Comparison of ENCODE assay signal across 23 cellular contexts in genomic region chr17:44906987-44907681, GRCh38. TPM values are rescaled to one million over a fixed set of nuclear protein-coding genes. Genes with fewer than 3 reads are reported as not detected.
A peak's percentile ranks its signal among the peaks of the same experiment; 100 is the strongest.
DNase-seq lines count a peak whose midpoint lies in the region; ATAC-seq and TF ChIP-seq lines count a peak whose summit lies in the region.
"Had no signal": no experiment of that assay in that cellular context is flagged by ENCODE, and none has a peak within 500 bp of the region (broad histone marks: within the 10 kb centered on the region; RNA-seq: fewer than 3 reads in every experiment).

No MANE protein-coding gene starts in this region.

- H3K27ac ChIP-seq in PC-9: peak overlapping the region; percentile 86; the same call in 1 of the 2 replicates
- no peak overlapping the region for H3K27ac ChIP-seq in brain microvascular endothelial cell
- H3K27ac ChIP-seq: breast epithelium, coronary artery, right atrium auricular region, upper lobe of right lung had no signal

- CTCF ChIA-PET in PC-9 (lab: Charles Lee): no interaction called here

- H2AFZ ChIP-seq in PC-9: no peak overlapping the region

- TF ChIP-seq CTCF in PC-9 (conservative IDR thresholded peaks at IDR 0.05) (no peak), brain microvascular endothelial cell (IDR thresholded peaks at IDR 0.05; ENCODE audit: low read depth, low read length, missing control alignments) (no peak), osteocyte (IDR thresholded peaks at IDR 0.05) (no peak)

- H3K27ac Mint-ChIP-seq in osteocyte (ENCODE audit: unreplicated experiment): peak overlapping the region; percentile 66
- H3K27ac Mint-ChIP-seq in T-helper 2 cell treated with Interferon-gamma antibody and Interleukin-4, amounts not matched to agents 5 μg/mL and 100 μg/mL, for 36 hours: no peak overlapping the region
- H3K27ac Mint-ChIP-seq: activated CD4-positive, alpha-beta memory T cell treated with anti-CD3 and anti-CD28 coated beads for 36 hours; naive thymus-derived CD4-positive, alpha-beta T cell had no signal

- no peak for ATAC-seq in HG02938 (IDR thresholded peaks at IDR 0.05; ENCODE audit: unreplicated experiment)
- ATAC-seq: left cardiac atrium; naive thymus-derived CD4-positive, alpha-beta T cell had no signal

- H3K4me1 ChIP-seq in PC-9 (replicated peaks; ENCODE audit: insufficient read depth): peaks cover 33% of the 10 kb centered on the region
- H3K4me1 ChIP-seq: breast epithelium had no signal

- intact Hi-C loops in PC-9 (cut with micrococcal nuclease; ENCODE audit: unreplicated experiment): no loop called here

- H3K4me1 Mint-ChIP-seq in osteocyte (ENCODE audit: unreplicated experiment): peaks cover 45% of the 10 kb centered on the region
- peaks cover 5% of the 10 kb centered on the region for H3K4me1 Mint-ChIP-seq in T-helper 2 cell treated with Interferon-gamma antibody and Interleukin-4, amounts not matched to agents 5 μg/mL and 100 μg/mL, for 36 hours (ENCODE audit: low read depth)

- H3K4me3 Mint-ChIP-seq in osteocyte (ENCODE audit: unreplicated experiment): no peak overlapping the region
- no peak overlapping the region for H3K4me3 Mint-ChIP-seq in T-helper 2 cell treated with Interferon-gamma antibody and Interleukin-4, amounts not matched to agents 5 μg/mL and 100 μg/mL, for 36 hours
- H3K4me3 Mint-ChIP-seq: activated CD4-positive, alpha-beta memory T cell treated with anti-CD3 and anti-CD28 coated beads for 36 hours; naive thymus-derived CD4-positive, alpha-beta T cell had no signal

- H3K9me3 Mint-ChIP-seq in osteocyte (ENCODE audit: unreplicated experiment): no peaks in the 10 kb centered on the region
- H3K9me3 Mint-ChIP-seq in T-helper 2 cell treated with Interferon-gamma antibody and Interleukin-4, amounts not matched to agents 5 μg/mL and 100 μg/mL, for 36 hours: no peaks in the 10 kb centered on the region
- H3K9me3 Mint-ChIP-seq: activated CD4-positive, alpha-beta memory T cell treated with anti-CD3 and anti-CD28 coated beads for 36 hours had no signal

- H3K4me3 ChIP-seq in PC-9 (no peak overlapping the region), brain microvascular endothelial cell (ENCODE audit: low read depth, low read length) (no peak overlapping the region)
- H3K4me3 ChIP-seq: breast epithelium, coronary artery, right atrium auricular region, upper lobe of right lung had no signal

- H3K4me2 ChIP-seq in PC-9: peak overlapping the region; percentile 62; the same call in 1 of the 2 replicates

- H3F3A ChIP-seq in PC-9 (ENCODE audit: insufficient read depth, low read depth): peaks cover 19% of the 10 kb centered on the region; the same call in 1 of the 2 replicates

- H3K9me2 ChIP-seq in PC-9 (ENCODE audit: insufficient read depth): no peaks in the 10 kb centered on the region

- in situ Hi-C loops in brain microvascular endothelial cell (cut with HindIII; ENCODE audit: low pct_ligation_motif_present, low sequenced_read_pairs): loop anchor here (25.0 kb wide), 1 partner anchor 105 kb away; no protein-coding TSS in a partner anchor

- BruUV-seq in PC-9 (replicated peaks; lab: Mats Ljungman, UMichigan): no TSS peak

- no peaks in the 10 kb centered on the region for H3K27me3 Mint-ChIP-seq in osteocyte (ENCODE audit: unreplicated experiment)
- peaks cover 14% of the 10 kb centered on the region for H3K27me3 Mint-ChIP-seq in T-helper 2 cell treated with Interferon-gamma antibody and Interleukin-4, amounts not matched to agents 5 μg/mL and 100 μg/mL, for 36 hours (ENCODE audit: low read depth)

- H3K9me3 ChIP-seq in PC-9 (ENCODE audit: insufficient read depth, low read depth): no peaks in the 10 kb centered on the region
- H3K9me3 ChIP-seq: breast epithelium, right atrium auricular region, upper lobe of right lung had no signal

- POLR2A ChIA-PET in PC-9 (lab: Charles Lee; ENCODE audit: unreplicated experiment): no interaction called here

- DNase-seq in CMK (ENCODE audit: low read depth): peak; percentile 49
- peak in 1 of 2 experiments; percentile 11 for DNase-seq in PC-9
- peak; percentile 31 for DNase-seq in brain microvascular endothelial cell
- no peak for DNase-seq in osteocyte (ENCODE audit: extremely low spot score, unreplicated experiment)
- no peak for DNase-seq in superior temporal gyrus (ENCODE audit: extremely low spot score)
- DNase-seq in T-helper 2 cell treated with Interferon-gamma antibody and Interleukin-4, amounts not matched to agents 5 μg/mL and 100 μg/mL, for 36 hours (ENCODE audit: low spot score): no peak
- no peak for DNase-seq in AG08395 (ENCODE audit: low spot score)
- DNase-seq: activated CD4-positive, alpha-beta memory T cell treated with anti-CD3 and anti-CD28 coated beads for 36 hours; activated CD4-positive, CD25-positive, alpha-beta regulatory T cell; activated effector memory CD4-positive, alpha-beta T cell treated with anti-CD3 and anti-CD28 coated beads, Interleukin-2, amount 50 U/mL, for 16 hours; glutamatergic neuron; left cardiac atrium; mesendoderm; naive thymus-derived CD4-positive, alpha-beta T cell; NCI-H1694 treated with DMSO at 0.1 percent for 48 hours; upper lobe of right lung had no signal

- H3K36me3 ChIP-seq in PC-9 (ENCODE audit: low read depth) (no peaks in the 10 kb centered on the region), brain microvascular endothelial cell (replicated peaks) (no peaks in the 10 kb centered on the region)
- H3K36me3 ChIP-seq: breast epithelium, right atrium auricular region, upper lobe of right lung had no signal

- no peaks in the 10 kb centered on the region for H3K27me3 ChIP-seq in PC-9 (ENCODE audit: insufficient read depth, low read depth)
- H3K27me3 ChIP-seq in brain microvascular endothelial cell (replicated peaks): no peaks in the 10 kb centered on the region
- H3K27me3 ChIP-seq: breast epithelium, right atrium auricular region had no signal

- H3K79me2 ChIP-seq in PC-9 (ENCODE audit: low read depth): no peaks in the 10 kb centered on the region

- H4K20me1 ChIP-seq in PC-9 (ENCODE audit: insufficient read depth): no peaks in the 10 kb centered on the region

- no peaks in the 10 kb centered on the region for H3K36me3 Mint-ChIP-seq in osteocyte (ENCODE audit: unreplicated experiment)
- H3K36me3 Mint-ChIP-seq in T-helper 2 cell treated with Interferon-gamma antibody and Interleukin-4, amounts not matched to agents 5 μg/mL and 100 μg/mL, for 36 hours (ENCODE audit: low read depth): no peaks in the 10 kb centered on the region
- H3K36me3 Mint-ChIP-seq: activated CD4-positive, alpha-beta memory T cell treated with anti-CD3 and anti-CD28 coated beads for 36 hours; naive thymus-derived CD4-positive, alpha-beta T cell had no signal

RNA-seq across cellular contexts. Expression of gene EFTUD2, which starts 7.9 kb away (rescaled TPM):
- total RNA-seq in PC-9 (2021) (111 and 126 TPM in 2 replicates), osteocyte (95.6 and 102 TPM in 2 replicates)

RNA-seq across cellular contexts. Expression of gene GFAP, which starts 8.2 kb away (rescaled TPM):
- total RNA-seq in PC-9 (2021) (not detected in 2 replicates), osteocyte (not detected in 2 replicates)
- total RNA-seq: activated CD4-positive, alpha-beta memory T cell treated with anti-CD3 and anti-CD28 coated beads for 36 hours; naive thymus-derived CD4-positive, alpha-beta T cell; OCI-LY7; T-helper 1 cell treated with Interleukin-12 subunit alpha and Interleukin-12 subunit beta and Interleukin-4 antibody, amounts not matched to agents 30 ng/mL and 1 ng/mL, for 36 hours; upper lobe of right lung had no signal

RNA-seq across cellular contexts. Expression of gene KIF18B, which starts 40.4 kb away (rescaled TPM):
- 48.2 and 58.5 TPM in 2 replicates for total RNA-seq in PC-9 (2021)
- 5.6 and 6.9 TPM in 2 replicates for total RNA-seq in osteocyte

RNA-seq across cellular contexts. Expression of gene HIGD1B, which starts 59.5 kb away (rescaled TPM):
- total RNA-seq in PC-9 (2021) (not detected in 2 replicates), osteocyte (not detected in 2 replicates)
- total RNA-seq: activated CD4-positive, alpha-beta memory T cell treated with anti-CD3 and anti-CD28 coated beads for 36 hours; HT-29; naive thymus-derived CD4-positive, alpha-beta T cell; OCI-LY7; T-helper 1 cell treated with Interleukin-12 subunit alpha and Interleukin-12 subunit beta and Interleukin-4 antibody, amounts not matched to agents 30 ng/mL and 1 ng/mL, for 36 hours had no signal

Comparison
In these comparisons a context has a peak if more than half of its experiments do, and no peak if none do; other contexts are left out.
1. DNase-seq: peak in CMK (single experiment) and brain microvascular endothelial cell (single experiment); none in osteocyte (single experiment), superior temporal gyrus (single experiment), T-helper 2 cell treated with Interferon-gamma antibody and Interleukin-4, amounts not matched to agents 5 μg/mL and 100 μg/mL, for 36 hours (single experiment) and AG08395 (single experiment).